In genomic region chr2:224626735-224627134, GRCh38 we compare ENCODE assay signal across 3 cellular contexts.
TF ChIP-seq lines count a peak whose summit lies in the region.

No MANE protein-coding gene starts in this region.

TF ChIP-seq in GM12891, 5 proteins besides CTCF, POLR2A, EP300 and RAD21:
- no peak for TF ChIP-seq TAF1 (IDR thresholded peaks at IDR 0.05; ENCODE audit: low read depth, low read length)
- no peak for TF ChIP-seq SPI1 (IDR thresholded peaks at IDR 0.05; ENCODE audit: low read depth, low read length)
- no peak for TF ChIP-seq POU2F2 (IDR thresholded peaks at IDR 0.05; ENCODE audit: low read depth, low read length)
- TF ChIP-seq PAX5 (IDR thresholded peaks at IDR 0.05; ENCODE audit: insufficient read depth, low read length, severe bottlenecking), result no peak
- no peak for TF ChIP-seq POLR2AphosphoS5 (IDR thresholded peaks at IDR 0.05; ENCODE audit: low read depth, low read length)

TF ChIP-seq in IMR-90, 13 proteins besides CTCF, POLR2A, EP300 and RAD21:
- TF ChIP-seq CHD1 (IDR thresholded peaks at IDR 0.05; ENCODE audit: low read depth, low read length) (no peak), MAZ (IDR thresholded peaks at IDR 0.05; ENCODE audit: borderline replicate concordance, low read depth, low read length) (no peak), BHLHE40 (IDR thresholded peaks at IDR 0.05; ENCODE audit: low read depth, low read length) (no peak), CEBPB (IDR thresholded peaks at IDR 0.05; ENCODE audit: low read depth, low read length) (no peak)

TF ChIP-seq in H1, 55 proteins besides CTCF, POLR2A, EP300 and RAD21:
- no peak for TF ChIP-seq RXRA (IDR thresholded peaks at IDR 0.05; ENCODE audit: insufficient read depth, low read depth, low read length)
- TF ChIP-seq SP2 (IDR thresholded peaks at IDR 0.05; ENCODE audit: low read length), result no peak
- no peak for TF ChIP-seq GTF2F1 (IDR thresholded peaks at IDR 0.05; ENCODE audit: borderline replicate concordance, low read depth, low read length)
- no peak for TF ChIP-seq RNF2 (IDR thresholded peaks at IDR 0.05; ENCODE audit: borderline replicate concordance, low read depth, low read length, missing control alignments, poor library complexity, severe bottlenecking)
- no peak for TF ChIP-seq KDM5A (IDR thresholded peaks at IDR 0.05; ENCODE audit: low read length)
- TF ChIP-seq SIN3A (conservative IDR thresholded peaks at IDR 0.05 in 1 of 2, IDR thresholded peaks at IDR 0.05 in 1 of 2; ENCODE audit: low read depth in 1 of 2, low read length in 2 of 2), result no peak
- no peak for TF ChIP-seq NANOG (IDR thresholded peaks at IDR 0.05; ENCODE audit: insufficient read depth, low read depth, low read length, poor library complexity, severe bottlenecking)
- no peak for TF ChIP-seq CBX5 (IDR thresholded peaks at IDR 0.05; ENCODE audit: low read depth, low read length)
